In the genomic region with DNA sequence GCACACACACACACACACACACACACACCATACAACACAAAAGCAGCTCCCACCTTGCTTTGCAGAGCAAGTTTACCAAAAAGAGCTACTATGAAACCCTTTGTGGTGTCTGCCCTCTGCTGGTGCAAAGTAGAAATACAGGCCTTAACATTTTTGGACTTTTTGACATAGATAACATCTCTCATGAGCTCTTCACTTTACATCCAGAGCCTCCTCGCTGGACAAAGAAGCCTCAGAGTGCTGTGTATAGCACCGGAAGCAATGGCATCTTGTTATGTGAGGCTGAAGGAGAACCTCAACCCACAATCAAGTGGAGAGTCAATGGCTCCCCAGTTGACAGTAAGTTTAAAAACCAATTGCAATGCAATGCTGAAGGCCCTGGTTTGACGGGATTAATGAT, we compare ENCODE assay signal across 9 cellular contexts.
DNase-seq lines count a peak whose midpoint lies in the region; TF ChIP-seq lines count a peak whose summit lies in the region.
"Had no signal": no experiment of that assay in that cellular context is flagged by ENCODE, and none has a peak within 500 bp of the region (broad histone marks: within the 10 kb centered on the region; RNA-seq: fewer than 3 reads in every experiment).

No MANE protein-coding gene starts in this region.

- H3K4me3 ChIP-seq in NB4 (ENCODE audit: low read depth, low read length): no peak overlapping the region
- no peak overlapping the region for H3K4me3 ChIP-seq in trophoblast cell (ENCODE audit: low read depth, low read length)
- H3K4me3 ChIP-seq: SJCRH30 had no signal

- H3K9me3 ChIP-seq in trophoblast cell (ENCODE audit: insufficient read depth, low read depth, low read length): no peaks in the 10 kb centered on the region
- H3K9me3 ChIP-seq: SJCRH30 had no signal

- H4K91ac ChIP-seq in trophoblast cell (ENCODE audit: low read depth, low read length): no peak overlapping the region

- WGBS in trophoblast cell (ENCODE audit: extremely low coverage, insufficient coverage, insufficient read length): no CpG with 5 or more reads among the region's 3 CpGs

- TF ChIP-seq CTCF in GM12873 (IDR thresholded peaks at IDR 0.05; ENCODE audit: insufficient read depth, low read depth, low read length, missing control alignments) (peak; percentile 81), HFFc6 (IDR thresholded peaks at IDR 0.05) (peak; percentile 83), NB4 (IDR thresholded peaks at IDR 0.05; ENCODE audit: low read depth, low read length) (peak; percentile 60)

- H3K36me3 Mint-ChIP-seq in HFFc6 (ENCODE audit: low read depth): no peaks in the 10 kb centered on the region

- H3K4ac ChIP-seq in trophoblast cell (ENCODE audit: low read depth, low read length): no peak overlapping the region

- H3K27ac Mint-ChIP-seq in HFFc6: no peak overlapping the region

- H3K14ac ChIP-seq in trophoblast cell (ENCODE audit: low read length): no peak overlapping the region

- H3K4me2 ChIP-seq in trophoblast cell (ENCODE audit: low read length): no peak overlapping the region

- H3K27me3 ChIP-seq in trophoblast cell (ENCODE audit: insufficient read depth, low read length): no peaks in the 10 kb centered on the region
- H3K27me3 ChIP-seq: SJCRH30 had no signal

- H3K9me3 Mint-ChIP-seq in HFFc6: peaks cover 15% of the 10 kb centered on the region

- H3K23ac ChIP-seq in trophoblast cell (ENCODE audit: low read length): no peak overlapping the region

- H2BK12ac ChIP-seq in trophoblast cell (ENCODE audit: low read length): no peak overlapping the region

- H3K79me1 ChIP-seq in trophoblast cell (ENCODE audit: low read length): no peaks in the 10 kb centered on the region

- H2AFZ ChIP-seq in trophoblast cell (ENCODE audit: insufficient read depth, low read length, poor library complexity): no peak overlapping the region

- H3K4me1 ChIP-seq in trophoblast cell (ENCODE audit: control insufficient read depth in 1 of 2, insufficient read depth in 2 of 2, low read length in 2 of 2): no peaks in the 10 kb centered on the region
- H3K4me1 ChIP-seq: SJCRH30 had no signal

- no peaks in the 10 kb centered on the region for H3K4me1 Mint-ChIP-seq in HFFc6 (ENCODE audit: low read depth)

- DNase-seq in AG20443 (ENCODE audit: low spot score) (peak; percentile 40), HFFc6 (peak; percentile 8), NB4 (ENCODE audit: low read depth) (peak; percentile 55), T1000 (lab: John Stamatoyannopoulos, UW) (peak; percentile 38), fibroblast of the conjunctiva (ENCODE audit: low read depth) (peak; percentile 20), trophoblast cell (peak; percentile 31 to 85)
- no peak for DNase-seq in activated effector memory CD4-positive, alpha-beta T cell treated with anti-CD3 and anti-CD28 coated beads, Interleukin-2, amount 50 U/mL, for 16 hours

- no peak overlapping the region for H4K8ac ChIP-seq in trophoblast cell (ENCODE audit: low read depth, low read length)

- no peak overlapping the region for H2BK120ac ChIP-seq in trophoblast cell (ENCODE audit: insufficient read depth, low read length, poor library complexity)

- H3K27me3 Mint-ChIP-seq in HFFc6 (ENCODE audit: insufficient read depth): no peaks in the 10 kb centered on the region

- no peak overlapping the region for H2BK5ac ChIP-seq in trophoblast cell (ENCODE audit: low read depth, low read length, poor library complexity)

- H3K79me2 ChIP-seq in trophoblast cell (ENCODE audit: control insufficient read depth, insufficient read depth, low read length, poor library complexity): no peaks in the 10 kb centered on the region

- H3K4me3 Mint-ChIP-seq in HFFc6: no peak overlapping the region

- no peak overlapping the region for H4K12ac ChIP-seq in trophoblast cell (ENCODE audit: low read depth, low read length)

- H3K36me3 ChIP-seq in trophoblast cell (ENCODE audit: control insufficient read depth in 1 of 2, insufficient read depth in 2 of 2, low read length in 2 of 2): no peaks in the 10 kb centered on the region
- H3K36me3 ChIP-seq: SJCRH30 had no signal

- H3K18ac ChIP-seq in trophoblast cell (ENCODE audit: low read length): no peak overlapping the region

- no peak for TF ChIP-seq POLR2A in NB4 (IDR thresholded peaks at IDR 0.05; ENCODE audit: extremely low read depth, insufficient read length)

- no peak overlapping the region for H2AK5ac ChIP-seq in trophoblast cell (ENCODE audit: low read length)

- H3K9ac ChIP-seq in trophoblast cell (ENCODE audit: low read length): no peak overlapping the region

- no peak overlapping the region for H3K27ac ChIP-seq in trophoblast cell (ENCODE audit: low read depth, low read length)
- H3K27ac ChIP-seq: SJCRH30 had no signal
